ENCODE assay signal across 14 cellular contexts in genomic region chr15:78992416-78993256, GRCh38. TPM values are rescaled to one million over a fixed set of nuclear protein-coding genes. Genes with fewer than 3 reads are reported as not detected.
DNase-seq lines count a peak whose midpoint lies in the region; FAIRE-seq and TF ChIP-seq lines count a peak whose summit lies in the region.
"Had no signal": no experiment of that assay in that cellular context is flagged by ENCODE, and none has a peak within 500 bp of the region (broad histone marks: within the 10 kb centered on the region; RNA-seq: fewer than 3 reads in every experiment).

No MANE protein-coding gene starts in this region.

- CTCF ChIA-PET in endothelial cell of umbilical vein (lab: Charles Lee) = no interaction called here

- H3K36me3 ChIP-seq in BE2C (no peaks in the 10 kb centered on the region), OCI-LY3 (replicated peaks; ENCODE audit: low read depth, low read length) (peaks cover 22% of the 10 kb centered on the region), endothelial cell of umbilical vein (ENCODE audit: control insufficient read depth in 2 of 2, extremely low read depth in 1 of 2, insufficient read depth in 2 of 2, low read length in 2 of 2) (no peaks in the 10 kb centered on the region), osteoblast (ENCODE audit: insufficient read depth, low read length) (no peaks in the 10 kb centered on the region)
- H3K36me3 ChIP-seq: ovary, tibial nerve, WERI-Rb-1 had no signal

- H3K9me1 ChIP-seq in endothelial cell of umbilical vein (replicated peaks; ENCODE audit: control insufficient read depth, extremely low read depth, insufficient read depth, low read length) = no peaks in the 10 kb centered on the region

- H3K9ac ChIP-seq in OCI-LY3 (ENCODE audit: low read length) = no peak overlapping the region
- H3K9ac ChIP-seq in endothelial cell of umbilical vein (replicated peaks; ENCODE audit: extremely low read depth, insufficient read depth, low read length) = no peak overlapping the region

- H3K79me2 ChIP-seq in OCI-LY3 (ENCODE audit: low read length) (no peaks in the 10 kb centered on the region), endothelial cell of umbilical vein (ENCODE audit: control insufficient read depth, insufficient read depth, low read length) (no peaks in the 10 kb centered on the region), osteoblast (ENCODE audit: insufficient read depth, low read length) (no peaks in the 10 kb centered on the region)

- peak; percentile 84 for FAIRE-seq in endothelial cell of umbilical vein (lab: Jason Lieb, UNC)

- no peak overlapping the region for H3K27ac ChIP-seq in OCI-LY3 (ENCODE audit: low read length)
- H3K27ac ChIP-seq in endothelial cell of umbilical vein (ENCODE audit: insufficient read depth, low read depth, low read length) = no peak overlapping the region
- no peak overlapping the region for H3K27ac ChIP-seq in osteoblast (ENCODE audit: low read depth, low read length)
- H3K27ac ChIP-seq: ovary, tibial nerve, WERI-Rb-1 had no signal

- POLR2A ChIA-PET in endothelial cell of umbilical vein (lab: Charles Lee) = no interaction called here

- peaks cover 7% of the 10 kb centered on the region for H3K4me1 ChIP-seq in BE2C
- H3K4me1 ChIP-seq in OCI-LY3 (ENCODE audit: low read length) = peaks cover 30% of the 10 kb centered on the region
- peaks cover 11% of the 10 kb centered on the region for H3K4me1 ChIP-seq in endothelial cell of umbilical vein (ENCODE audit: control insufficient read depth, extremely low read depth, insufficient read depth, low read length)
- H3K4me1 ChIP-seq in osteoblast (ENCODE audit: insufficient read depth, low read length) = peaks cover 15% of the 10 kb centered on the region

- DNase-seq in BE2C (peak; percentile 43), endothelial cell of umbilical vein (ENCODE audit: low read depth, low spot score) (peak; percentile 62), osteoblast (ENCODE audit: insufficient read length, low spot score, missing footprints) (peak; percentile 46), NCI-H446 treated with DMSO at 0.1 percent for 48 hours (lab: John Stamatoyannopoulos, UW) (no peak), NCI-H1048 (lab: John Stamatoyannopoulos, UW) (no peak)
- DNase-seq in stimulated activated CD8-positive, alpha-beta memory T cell treated with anti-CD3 and anti-CD28 coated beads, Interleukin-4, amount 100 ng/mL, for 48 hours = no peak
- DNase-seq: activated CD8-positive, alpha-beta memory T cell treated with anti-CD3 and anti-CD28 coated beads, Interleukin-2, amount 50 U/mL, for 4 hours; NCI-H2227 treated with DMSO at 0.1 percent for 48 hours; stimulated activated CD4-positive, alpha-beta T cell treated with anti-CD3 and anti-CD28 coated beads, Interleukin-15, amount 100 ng/mL, for 24 hours; SW 1271; WERI-Rb-1 had no signal

- no peak for TF ChIP-seq CTCF in BE2C (IDR thresholded peaks at IDR 0.05; ENCODE audit: low read depth, low read length)
- TF ChIP-seq CTCF in OCI-LY3 (IDR thresholded peaks at IDR 0.05; ENCODE audit: low read depth, low read length) = no peak
- TF ChIP-seq CTCF in endothelial cell of umbilical vein (IDR thresholded peaks at IDR 0.05; ENCODE audit: extremely low read depth in 1 of 2, insufficient read depth in 1 of 2, low read depth in 1 of 2, low read length in 2 of 2) = no peak
- TF ChIP-seq CTCF in osteoblast (IDR thresholded peaks at IDR 0.05; ENCODE audit: extremely low read depth, low read depth, low read length) = no peak

- no peak overlapping the region for H3K4me3 ChIP-seq in BE2C (ENCODE audit: low read depth, low read length)
- H3K4me3 ChIP-seq in OCI-LY3 (ENCODE audit: low read length) = no peak overlapping the region
- H3K4me3 ChIP-seq in endothelial cell of umbilical vein (replicated peaks in 1 of 3; ENCODE audit: insufficient read depth in 1 of 3, low read depth in 1 of 3, low read length in 3 of 3) = no peak overlapping the region
- H3K4me3 ChIP-seq in osteoblast (ENCODE audit: insufficient read depth, low read length) = no peak overlapping the region
- H3K4me3 ChIP-seq: ovary, tibial nerve had no signal

- no peaks in the 10 kb centered on the region for H3K27me3 ChIP-seq in BE2C
- H3K27me3 ChIP-seq in OCI-LY3 (ENCODE audit: low read depth, low read length) = no peaks in the 10 kb centered on the region
- no peaks in the 10 kb centered on the region for H3K27me3 ChIP-seq in endothelial cell of umbilical vein (ENCODE audit: control insufficient read depth in 2 of 2, insufficient read depth in 2 of 2, low read length in 2 of 2)
- H3K27me3 ChIP-seq in osteoblast (ENCODE audit: insufficient read depth, low read length) = no peaks in the 10 kb centered on the region
- H3K27me3 ChIP-seq: ovary, tibial nerve had no signal

- intact Hi-C loops in endothelial cell of umbilical vein (cut with micrococcal nuclease) = loop anchor here (1.0 kb wide), 1 partner anchor 12 kb away; no protein-coding TSS in a partner anchor

- H2AFZ ChIP-seq in OCI-LY3 (ENCODE audit: low read depth, low read length) (no peak overlapping the region), endothelial cell of umbilical vein (ENCODE audit: low read depth, low read length) (peak overlapping the region; percentile 29), osteoblast (ENCODE audit: low read length) (peak overlapping the region; percentile 3)

- BruUV-seq in endothelial cell of umbilical vein (replicated peaks; lab: Mats Ljungman, UMichigan) = no TSS peak

- H3K4me2 ChIP-seq in OCI-LY3 (ENCODE audit: low read length) (peak overlapping the region; percentile 27), endothelial cell of umbilical vein (ENCODE audit: insufficient read depth, low read length) (no peak overlapping the region), osteoblast (ENCODE audit: insufficient read depth, low read length) (no peak overlapping the region)

- no peak for TF ChIP-seq POLR2A in endothelial cell of umbilical vein (IDR thresholded peaks at IDR 0.05; ENCODE audit: low read depth, low read length)

- H3K9me3 ChIP-seq in BE2C (no peaks in the 10 kb centered on the region), OCI-LY3 (ENCODE audit: insufficient read depth, low read length) (no peaks in the 10 kb centered on the region), endothelial cell of umbilical vein (replicated peaks; ENCODE audit: control insufficient read depth, insufficient read depth, low read length) (no peaks in the 10 kb centered on the region), osteoblast (ENCODE audit: low read depth, low read length) (no peaks in the 10 kb centered on the region)
- H3K9me3 ChIP-seq: ovary, tibial nerve had no signal

- H4K20me1 ChIP-seq in OCI-LY3 (ENCODE audit: insufficient read depth, low read length) (no peaks in the 10 kb centered on the region), endothelial cell of umbilical vein (replicated peaks; ENCODE audit: control insufficient read depth, extremely low read depth, insufficient read depth, low read length) (no peaks in the 10 kb centered on the region), osteoblast (ENCODE audit: insufficient read depth, low read length) (no peaks in the 10 kb centered on the region)

- dilution Hi-C loops in endothelial cell of umbilical vein (cut with MboI; ENCODE audit: extremely low pct_ligation_motif_present, low sequenced_read_pairs) = no loop called here

TF ChIP-seq in endothelial cell of umbilical vein, 7 proteins besides CTCF, POLR2A, EP300 and RAD21:
- TF ChIP-seq MAX (IDR thresholded peaks at IDR 0.05; ENCODE audit: insufficient read depth, insufficient read length) (peak; percentile 56), GATA2 (IDR thresholded peaks at IDR 0.05; ENCODE audit: insufficient read depth, insufficient read length, low read depth, low read length) (no peak)

RNA-seq across cellular contexts. Expression of gene CTSH, which starts 47.8 kb away (rescaled TPM):
- 5.9 TPM for polyA plus RNA-seq in BE2C (2012; ENCODE audit: insufficient read depth, insufficient read length, low read depth)
- total RNA-seq in endothelial cell of umbilical vein (1.8 and 7.0 TPM in 2 replicates), osteoblast (4.7 and 8.8 TPM in 2 replicates)
- polyA plus RNA-seq in endothelial cell of umbilical vein = 7.4 and 9.0 TPM in 2 replicates
- polyA plus RNA-seq in endothelial cell of umbilical vein (2011; cell fraction: cytosol; rRNA removed) = 8.3 and 9.6 TPM in 2 replicates
- polyA plus RNA-seq in endothelial cell of umbilical vein (2011; cell fraction: nucleus; rRNA removed) = 6.2 and 9.4 TPM in 2 replicates
- polyA plus RNA-seq in endothelial cell of umbilical vein (2012) = 19.7 and 31.0 TPM in 2 replicates
- 10.0 and 13.9 TPM in 2 replicates for polyA minus RNA-seq in endothelial cell of umbilical vein
- not detected for polyA minus RNA-seq in endothelial cell of umbilical vein (2011; cell fraction: cytosol; rRNA and poly(A)+ RNA removed)
- 2.4 and 2.6 TPM in 2 replicates for polyA minus RNA-seq in endothelial cell of umbilical vein (2011; cell fraction: nucleus; rRNA and poly(A)+ RNA removed)

Comparison
In these comparisons a context has a peak if more than half of its experiments do, and no peak if none do; other contexts are left out.
1. DNase-seq: peak in BE2C (single experiment), endothelial cell of umbilical vein (single experiment) and osteoblast (single experiment); none in stimulated activated CD8-positive, alpha-beta memory T cell treated with anti-CD3 and anti-CD28 coated beads, Interleukin-4, amount 100 ng/mL, for 48 hours (single experiment), NCI-H446 treated with DMSO at 0.1 percent for 48 hours (single experiment) and NCI-H1048 (single experiment).